ENCODE assay signal across 8 cellular contexts in the genomic region with DNA sequence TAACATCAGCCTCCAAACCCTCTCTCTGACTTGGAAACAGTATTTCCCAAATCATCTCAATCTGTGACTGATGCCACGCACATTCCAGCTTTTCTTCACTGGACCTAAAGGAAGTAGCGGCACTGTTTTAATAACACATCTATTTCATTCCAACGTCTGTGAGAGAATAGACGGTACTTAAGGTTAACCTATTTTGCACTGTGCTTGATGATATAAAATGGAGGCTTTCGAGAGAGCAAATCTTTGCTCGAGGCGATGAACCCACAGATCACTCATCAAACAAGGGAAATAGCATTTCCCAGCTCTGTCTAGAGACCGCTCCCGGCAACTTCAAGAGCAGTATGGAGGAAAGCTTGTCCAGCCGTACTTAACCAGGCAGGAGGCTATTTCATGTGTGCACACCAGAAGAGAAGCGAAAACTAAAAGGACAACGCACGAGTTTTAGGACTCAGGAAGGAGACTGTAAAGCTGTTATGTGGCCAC. TPM values are rescaled to one million over a fixed set of nuclear protein-coding genes. Genes with fewer than 3 reads are reported as not detected.
A peak's percentile ranks its signal among the peaks of the same experiment; 100 is the strongest.
DNase-seq lines count a peak whose midpoint lies in the region; ATAC-seq and TF ChIP-seq lines count a peak whose summit lies in the region.

No MANE protein-coding gene starts in this region.

- ATAC-seq in aorta (ENCODE audit: low FRiP score) (no peak), HG02885 (IDR thresholded peaks at IDR 0.05; ENCODE audit: poor library complexity, unreplicated experiment) (no peak)

- peak overlapping the region; percentile 97 for H3K4me3 Mint-ChIP-seq in activated naive CD4-positive, alpha-beta T cell treated with anti-CD3 and anti-CD28 coated beads, Interleukin-2, amount 50 U/mL, for 24 hours

- H3K4me1 ChIP-seq in Peyer's patch (peaks cover 0 to 15% (median 3%) of the 10 kb centered on the region in 4 donors), mucosa of stomach (ENCODE audit: control insufficient read depth, insufficient read depth, low read length) (peaks cover 9% of the 10 kb centered on the region), aorta (ENCODE audit: control insufficient read depth in 1 of 2, insufficient read depth in 2 of 2, low read length in 2 of 2) (no peaks in the 10 kb centered on the region)

- intact Hi-C loops in aorta (cut with DNase I): loop anchor here (2.0 to 10.0 kb wide), 5 partner anchors 75 to 343 kb away; no protein-coding TSS in a partner anchor

- H3K9ac ChIP-seq in mucosa of stomach (ENCODE audit: low read length): peak overlapping the region; percentile 91

- H3K9me3 ChIP-seq in Peyer's patch (no peaks in the 10 kb centered on the region), mucosa of stomach (ENCODE audit: control insufficient read depth, low read length) (no peaks in the 10 kb centered on the region), aorta (ENCODE audit: control insufficient read depth, low read length) (no peaks in the 10 kb centered on the region), WERI-Rb-1 (ENCODE audit: severe bottlenecking) (no peaks in the 10 kb centered on the region)

- TF ChIP-seq POLR2A in Peyer's patch (IDR thresholded peaks at IDR 0.05): no peak

- no peaks in the 10 kb centered on the region for H3K27me3 Mint-ChIP-seq in activated naive CD4-positive, alpha-beta T cell treated with anti-CD3 and anti-CD28 coated beads, Interleukin-2, amount 50 U/mL, for 24 hours

- no peaks in the 10 kb centered on the region for H3K27me3 ChIP-seq in Peyer's patch
- H3K27me3 ChIP-seq in mucosa of stomach (ENCODE audit: control insufficient read depth, insufficient read depth, low read length): no peaks in the 10 kb centered on the region
- no peaks in the 10 kb centered on the region for H3K27me3 ChIP-seq in aorta (ENCODE audit: control insufficient read depth in 1 of 2, insufficient read depth in 2 of 2, low read length in 1 of 2)
- no peaks in the 10 kb centered on the region for H3K27me3 ChIP-seq in WERI-Rb-1 (ENCODE audit: insufficient read depth, low read depth, severe bottlenecking)

- H3K4me3 ChIP-seq in Peyer's patch (peak overlapping the region; percentile 30 to 82 (median 66)), mucosa of stomach (ENCODE audit: low read length) (peak overlapping the region; percentile 61), aorta (ENCODE audit: low read length in 2 of 2) (peak overlapping the region; percentile 85 to 96), WERI-Rb-1 (ENCODE audit: low read depth, low read length) (no peak overlapping the region)

- peak overlapping the region; percentile 93 for H3K27ac Mint-ChIP-seq in activated naive CD4-positive, alpha-beta T cell treated with anti-CD3 and anti-CD28 coated beads, Interleukin-2, amount 50 U/mL, for 24 hours

- 2 to 3% methylated on average over 13 of the region's 13 CpGs for WGBS in aorta, 2 donors

- H3K27ac ChIP-seq in Peyer's patch (peak overlapping the region; percentile 34 to 61 (median 52)), aorta (ENCODE audit: low read depth in 1 of 2, low read length in 2 of 2) (peak overlapping the region in 1 of 2 donors; percentile 48), WERI-Rb-1 (no peak overlapping the region)

- TF ChIP-seq CTCF in Peyer's patch (IDR thresholded peaks at IDR 0.05): no peak
- no peak for TF ChIP-seq CTCF in WERI-Rb-1 (IDR thresholded peaks at IDR 0.05; ENCODE audit: low read depth, low read length)

- no peaks in the 10 kb centered on the region for H3K9me3 Mint-ChIP-seq in activated naive CD4-positive, alpha-beta T cell treated with anti-CD3 and anti-CD28 coated beads, Interleukin-2, amount 50 U/mL, for 24 hours

- H3K4me1 Mint-ChIP-seq in activated naive CD4-positive, alpha-beta T cell treated with anti-CD3 and anti-CD28 coated beads, Interleukin-2, amount 50 U/mL, for 24 hours: peaks cover 45% of the 10 kb centered on the region

- no peak for DNase-seq in activated naive CD4-positive, alpha-beta T cell treated with Interleukin-2 at 50 U/mL for 16 hours
- DNase-seq in Peyer's patch (peak in 1 of 3 donors; percentile 47), dermis blood vessel endothelial cell (peak; percentile 53), aorta (no peak), WERI-Rb-1 (no peak)

- H3K36me3 ChIP-seq in Peyer's patch: no peaks in the 10 kb centered on the region
- H3K36me3 ChIP-seq in mucosa of stomach (ENCODE audit: control insufficient read depth, insufficient read depth, low read length): no peaks in the 10 kb centered on the region
- H3K36me3 ChIP-seq in aorta (ENCODE audit: control insufficient read depth in 1 of 2, insufficient read depth in 2 of 2, low read length in 1 of 2): no peaks in the 10 kb centered on the region
- H3K36me3 ChIP-seq in WERI-Rb-1: no peaks in the 10 kb centered on the region

- no peaks in the 10 kb centered on the region for H3K36me3 Mint-ChIP-seq in activated naive CD4-positive, alpha-beta T cell treated with anti-CD3 and anti-CD28 coated beads, Interleukin-2, amount 50 U/mL, for 24 hours

RNA-seq across cellular contexts. Expression of gene UBL3, which starts 2.9 kb away (rescaled TPM):
- 10 to 100 TPM; 18.2 to 37.5 (median 25.8) TPM for total RNA-seq in Peyer's patch
- total RNA-seq in dermis blood vessel endothelial cell: 12.8 and 15.1 TPM in 2 replicates
- 10 to 100 TPM; 24.2 to 29.4 TPM for total RNA-seq in aorta
- 10 to 100 TPM; 14.8 to 20.7 TPM for polyA plus RNA-seq in aorta
